14 cellular contexts compared by ENCODE assay signal in genomic region chr13:52374389-52374788, GRCh38. TPM values are rescaled to one million over a fixed set of nuclear protein-coding genes. Genes with fewer than 3 reads are reported as not detected.
A peak's percentile ranks its signal among the peaks of the same experiment; 100 is the strongest.
DNase-seq lines count a peak whose midpoint lies in the region; ATAC-seq, FAIRE-seq and TF ChIP-seq lines count a peak whose summit lies in the region.
"Had no signal": no experiment of that assay in that cellular context is flagged by ENCODE, and none has a peak within 500 bp of the region (broad histone marks: within the 10 kb centered on the region; RNA-seq: fewer than 3 reads in every experiment).

No MANE protein-coding gene starts in this region.

- no peaks in the 10 kb centered on the region for H3K79me2 ChIP-seq in endothelial cell of umbilical vein (ENCODE audit: control insufficient read depth, insufficient read depth, low read length)

- no peaks in the 10 kb centered on the region for H3K9me1 ChIP-seq in endothelial cell of umbilical vein (replicated peaks; ENCODE audit: control insufficient read depth, extremely low read depth, insufficient read depth, low read length)

- H3K27ac ChIP-seq in C4-2B (peak overlapping the region; percentile 31; the same call in 1 of the 2 replicates), VCaP (peak overlapping the region; percentile 84), endothelial cell of umbilical vein (ENCODE audit: insufficient read depth, low read depth, low read length) (no peak overlapping the region)
- H3K27ac ChIP-seq: BLaER1 had no signal

- DNase-seq in endothelial cell of umbilical vein (ENCODE audit: low read depth, low spot score) (peak; percentile 64), pulmonary artery endothelial cell (ENCODE audit: low read depth, low spot score) (peak; percentile 20)
- DNase-seq in activated CD8-positive, alpha-beta memory T cell treated with anti-CD3 and anti-CD28 coated beads, Interleukin-2, amount 50 U/mL, for 48 hours: no peak
- DNase-seq in activated CD8-positive, alpha-beta memory T cell treated with anti-CD3 and anti-CD28 coated beads for 24 hours: no peak
- DNase-seq: 8988T; CD8-positive, alpha-beta T cell; H9 had no signal

- no peak for TF ChIP-seq POLR2A in endothelial cell of umbilical vein (IDR thresholded peaks at IDR 0.05; ENCODE audit: low read depth, low read length)

- peaks cover 2 to 11% of the 10 kb centered on the region in 2 experiments for H3K36me3 ChIP-seq in endothelial cell of umbilical vein (ENCODE audit: control insufficient read depth in 2 of 2, extremely low read depth in 1 of 2, insufficient read depth in 2 of 2, low read length in 2 of 2)

- H2AFZ ChIP-seq in endothelial cell of umbilical vein (ENCODE audit: low read depth, low read length): no peak overlapping the region

- H3K27me3 ChIP-seq in endothelial cell of umbilical vein (ENCODE audit: control insufficient read depth in 2 of 2, insufficient read depth in 2 of 2, low read length in 2 of 2): no peaks in the 10 kb centered on the region
- H3K27me3 ChIP-seq: BLaER1 had no signal

- dilution Hi-C loops in endothelial cell of umbilical vein (cut with MboI; ENCODE audit: extremely low pct_ligation_motif_present, low sequenced_read_pairs): no loop called here

- H3K9me3 ChIP-seq in endothelial cell of umbilical vein (replicated peaks; ENCODE audit: control insufficient read depth, insufficient read depth, low read length): no peaks in the 10 kb centered on the region
- H3K9me3 ChIP-seq: BLaER1 had no signal

- intact Hi-C loops in endothelial cell of umbilical vein (cut with micrococcal nuclease): loop anchor here (2.0 kb wide), 1 partner anchor 30 kb away; no protein-coding TSS in a partner anchor

- no peak overlapping the region for H3K4me3 ChIP-seq in endothelial cell of umbilical vein (replicated peaks in 1 of 3; ENCODE audit: insufficient read depth in 1 of 3, low read depth in 1 of 3, low read length in 3 of 3)
- H3K4me3 ChIP-seq: BLaER1 had no signal

- no peaks in the 10 kb centered on the region for H4K20me1 ChIP-seq in endothelial cell of umbilical vein (replicated peaks; ENCODE audit: control insufficient read depth, extremely low read depth, insufficient read depth, low read length)
- H4K20me1 ChIP-seq: BLaER1 had no signal

- H3K9ac ChIP-seq in endothelial cell of umbilical vein (replicated peaks; ENCODE audit: extremely low read depth, insufficient read depth, low read length): no peak overlapping the region
- H3K9ac ChIP-seq: BLaER1 had no signal

- no TSS peak for BruUV-seq in endothelial cell of umbilical vein (replicated peaks; lab: Mats Ljungman, UMichigan)

- peak overlapping the region; percentile 4 for H3K4me2 ChIP-seq in endothelial cell of umbilical vein (ENCODE audit: insufficient read depth, low read length)
- H3K4me2 ChIP-seq: BLaER1 had no signal

- no peak for ATAC-seq in HG02759 (IDR thresholded peaks at IDR 0.05; ENCODE audit: unreplicated experiment)
- ATAC-seq: CD8-positive, alpha-beta T cell had no signal

- CTCF ChIA-PET in endothelial cell of umbilical vein (lab: Charles Lee): interaction anchor here (1.3 to 5.0 kb wide), 4 partner anchors 10 to 75 kb away, joined by 3 to 43 read pairs (median 4); partner anchors contain the start of gene VPS36

- FAIRE-seq in endothelial cell of umbilical vein (lab: Jason Lieb, UNC): no peak
- FAIRE-seq: G401.6, GM12891, H1 had no signal

- peaks cover 34% of the 10 kb centered on the region for H3K4me1 ChIP-seq in endothelial cell of umbilical vein (ENCODE audit: control insufficient read depth, extremely low read depth, insufficient read depth, low read length)
- H3K4me1 ChIP-seq: BLaER1 had no signal

- no peak for TF ChIP-seq CTCF in C4-2B (conservative IDR thresholded peaks at IDR 0.05)
- TF ChIP-seq CTCF in VCaP (conservative IDR thresholded peaks at IDR 0.05): no peak
- TF ChIP-seq CTCF in endothelial cell of umbilical vein (IDR thresholded peaks at IDR 0.05; ENCODE audit: extremely low read depth in 1 of 2, insufficient read depth in 1 of 2, low read depth in 1 of 2, low read length in 2 of 2): no peak

- POLR2A ChIA-PET in endothelial cell of umbilical vein (lab: Charles Lee): interaction anchor here (1.6 kb wide), 1 partner anchor 76 kb away, joined by 4 read pairs; the partner anchor contains the start of gene VPS36

TF ChIP-seq in endothelial cell of umbilical vein, 7 proteins besides CTCF, POLR2A, EP300 and RAD21:
- TF ChIP-seq POLR2AphosphoS5 (IDR thresholded peaks at IDR 0.05; ENCODE audit: insufficient read depth, low read depth, low read length) (no peak), JUN (IDR thresholded peaks at IDR 0.05; ENCODE audit: borderline replicate concordance, insufficient read depth, insufficient read length, low read depth) (no peak), MYC (IDR thresholded peaks at IDR 0.05; ENCODE audit: low read depth, low read length) (no peak), FOS (IDR thresholded peaks at IDR 0.05; ENCODE audit: borderline replicate concordance, insufficient read depth, low read length) (no peak), EZH2 (IDR thresholded peaks at IDR 0.05; ENCODE audit: borderline replicate concordance, low read depth, low read length, severe bottlenecking) (no peak), GATA2 (IDR thresholded peaks at IDR 0.05; ENCODE audit: insufficient read depth, insufficient read length, low read depth, low read length) (no peak)
- TF ChIP-seq, protein P1, sequence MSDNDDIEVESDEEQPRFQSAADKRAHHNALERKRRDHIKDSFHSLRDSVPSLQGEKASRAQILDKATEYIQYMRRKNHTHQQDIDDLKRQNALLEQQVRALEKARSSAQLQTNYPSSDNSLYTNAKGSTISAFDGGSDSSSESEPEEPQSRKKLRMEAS (IDR thresholded peaks at IDR 0.05; ENCODE audit: insufficient read depth, insufficient read length): no peak
TF ChIP-seq in endothelial cell of umbilical vein: peak in this region for 0.

RNA-seq across cellular contexts. Expression of gene THSD1, which starts 31.6 kb away (rescaled TPM):
- 25.2 and 25.4 TPM in 2 replicates for total RNA-seq in endothelial cell of umbilical vein
- 23.9 and 27.6 TPM in 2 replicates for polyA plus RNA-seq in endothelial cell of umbilical vein
- polyA plus RNA-seq in endothelial cell of umbilical vein (2011; cell fraction: cytosol; rRNA removed): 27.3 and 27.8 TPM in 2 replicates
- 34.2 and 36.1 TPM in 2 replicates for polyA plus RNA-seq in endothelial cell of umbilical vein (2011; cell fraction: nucleus; rRNA removed)
- 18.3 and 23.2 TPM in 2 replicates for polyA plus RNA-seq in endothelial cell of umbilical vein (2012)
- polyA minus RNA-seq in endothelial cell of umbilical vein: 52.2 and 52.9 TPM in 2 replicates
- polyA minus RNA-seq in endothelial cell of umbilical vein (2011; cell fraction: cytosol; rRNA and poly(A)+ RNA removed): 1.4 TPM
- polyA minus RNA-seq in endothelial cell of umbilical vein (2011; cell fraction: nucleus; rRNA and poly(A)+ RNA removed): 26.7 and 27.0 TPM in 2 replicates
- 28.1 and 44.6 TPM in 2 replicates for total RNA-seq in pulmonary artery endothelial cell

Comparison
In these comparisons a context has a peak if more than half of its experiments do, and no peak if none do; other contexts are left out.
1. DNase-seq: peak in endothelial cell of umbilical vein (single experiment) and pulmonary artery endothelial cell (single experiment); none in activated CD8-positive, alpha-beta memory T cell treated with anti-CD3 and anti-CD28 coated beads, Interleukin-2, amount 50 U/mL, for 48 hours (single experiment) and activated CD8-positive, alpha-beta memory T cell treated with anti-CD3 and anti-CD28 coated beads for 24 hours (single experiment).